In the genomic region with DNA sequence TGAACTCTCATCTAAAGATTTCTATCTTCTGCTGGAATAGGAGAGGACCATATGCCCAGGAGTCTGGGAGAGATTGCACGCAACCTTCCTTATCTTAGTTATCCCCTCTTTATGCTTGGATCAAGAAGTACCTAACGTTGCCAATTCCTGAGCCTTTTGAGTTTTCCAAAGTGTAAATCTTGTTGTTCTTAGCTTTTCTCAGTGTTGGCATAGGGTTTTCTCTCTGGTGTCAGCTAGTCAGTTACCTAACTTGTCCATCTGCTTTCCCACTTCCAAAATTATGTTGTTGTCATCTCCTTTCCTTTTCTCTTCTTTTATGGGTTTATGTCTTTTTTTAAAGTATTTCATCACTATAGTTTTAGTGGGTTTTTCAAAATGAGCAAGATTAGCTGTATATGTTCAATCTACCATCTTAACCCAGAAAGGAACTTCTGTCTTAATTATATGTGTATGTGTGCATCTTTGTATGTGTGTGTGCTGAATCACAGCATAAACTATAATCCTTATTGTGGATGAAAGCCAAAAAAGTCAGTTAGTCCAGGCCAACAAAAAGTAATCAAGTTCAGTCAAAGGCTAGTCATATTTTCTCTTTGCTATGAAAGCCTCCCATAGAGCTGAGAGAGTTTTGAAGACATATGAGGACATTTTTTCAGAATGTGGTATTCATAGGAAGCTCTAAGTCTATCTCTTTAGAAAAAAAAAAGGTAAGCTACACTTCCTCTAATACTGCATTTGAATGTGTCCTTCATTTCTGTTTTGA, we compare ENCODE assay signal across 24 cellular contexts.
DNase-seq lines count a peak whose midpoint lies in the region; ATAC-seq and TF ChIP-seq lines count a peak whose summit lies in the region.
"Had no signal": no experiment of that assay in that cellular context is flagged by ENCODE, and none has a peak within 500 bp of the region (broad histone marks: within the 10 kb centered on the region; RNA-seq: fewer than 3 reads in every experiment).

No MANE protein-coding gene starts in this region.

- no peak overlapping the region for H3K4me3 ChIP-seq in OCI-LY7 (ENCODE audit: low read depth, low read length, poor library complexity, severe bottlenecking)
- H3K4me3 ChIP-seq: ascending aorta, coronary artery, neural progenitor cell had no signal

- no peak for DNase-seq in activated T-cell treated with anti-CD3 and anti-CD28 coated beads, Interleukin-2, amount 50 U/mL, for 72 hours
- no peak for DNase-seq in activated T-cell treated with anti-CD3 and anti-CD28 coated beads for 4 hours
- DNase-seq in RWPE1 (ENCODE audit: low spot score) = peak; percentile 19
- DNase-seq in fibroblast of gingiva (ENCODE audit: low read depth) = peak; percentile 3
- DNase-seq in stromal cell of bone marrow (ENCODE audit: low read depth) = peak; percentile 50
- no peak for DNase-seq in OCI-LY7 (ENCODE audit: low spot score)
- DNase-seq: 8988T; activated CD8-positive, alpha-beta memory T cell treated with anti-CD3 and anti-CD28 coated beads, Interleukin-2, amount 50 U/mL, for 48 hours; DMS 273 treated with DMSO at 0.1 percent for 48 hours; GF-D8; midbrain; NCI-H1092 treated with DMSO at 0.1 percent for 48 hours; NCI-H2107; NCI-H526; SHP77; stimulated activated CD4-positive, alpha-beta T cell treated with anti-CD3 and anti-CD28 coated beads, Interleukin-12 subunit alpha, Interleukin-12 subunit beta, amount 100 ng/mL, for 4 hours; stimulated activated CD8-positive, alpha-beta memory T cell treated with anti-CD3 and anti-CD28 coated beads, Interleukin-4, amount 100 ng/mL, for 48 hours had no signal

- no peak for TF ChIP-seq CTCF in RWPE1 (conservative IDR thresholded peaks at IDR 0.05; ENCODE audit: low read depth)
- TF ChIP-seq CTCF in OCI-LY7 (conservative IDR thresholded peaks at IDR 0.05; ENCODE audit: low read length) = no peak

- no peaks in the 10 kb centered on the region for H3K9me3 ChIP-seq in OCI-LY7 (ENCODE audit: low read length)
- H3K9me3 ChIP-seq: ascending aorta had no signal

- H3K79me2 ChIP-seq in OCI-LY7 (ENCODE audit: insufficient read depth, low read depth, low read length) = no peaks in the 10 kb centered on the region

- ATAC-seq in activated T-cell treated with anti-CD3 and anti-CD28 coated beads, Interleukin-2, amount 50 U/mL, for 72 hours (replicated peaks in 1 of 2) = no peak
- ATAC-seq in HG02970 (IDR thresholded peaks at IDR 0.05; ENCODE audit: low FRiP score, unreplicated experiment) (no peak), GM18517 (IDR thresholded peaks at IDR 0.05; ENCODE audit: unreplicated experiment) (no peak)

- POLR2A ChIA-PET in RWPE1 (lab: Yijun Ruan, JAX; ENCODE audit: low non-redundant PET) = no interaction called here
- POLR2A ChIA-PET in OCI-LY7 (lab: Charles Lee) = interaction anchor here (0.7 to 2.3 kb wide), 4 partner anchors 9 to 228 kb away, joined by 3 to 9 read pairs (median 3); no protein-coding TSS in a partner anchor

- CTCF ChIA-PET in RWPE1 (lab: Yijun Ruan, JAX) = interaction anchor here (0.6 to 0.8 kb wide), 3 partner anchors 66 to 701 kb away, joined by 3 to 4 read pairs (median 3); no protein-coding TSS in a partner anchor
- CTCF ChIA-PET in OCI-LY7 (lab: Charles Lee; ENCODE audit: unreplicated experiment) = no interaction called here

- peaks cover 0 to 7% of the 10 kb centered on the region in 2 donors for H3K36me3 Mint-ChIP-seq in activated T-cell treated with anti-CD3 and anti-CD28 coated beads, Interleukin-2, amount 50 U/mL, for 72 hours (ENCODE audit: insufficient read depth in 2 of 2)
- H3K36me3 Mint-ChIP-seq: neural progenitor cell had no signal

- no peak overlapping the region for H3K4me2 ChIP-seq in OCI-LY7 (ENCODE audit: low read length)
- H3K4me2 ChIP-seq: neural progenitor cell had no signal

- peaks cover 0 to 2% of the 10 kb centered on the region in 2 donors for H3K9me3 Mint-ChIP-seq in activated T-cell treated with anti-CD3 and anti-CD28 coated beads, Interleukin-2, amount 50 U/mL, for 72 hours

- H3K27me3 Mint-ChIP-seq in activated T-cell treated with anti-CD3 and anti-CD28 coated beads, Interleukin-2, amount 50 U/mL, for 72 hours (ENCODE audit: low read depth) = no peaks in the 10 kb centered on the region

- H3K4me1 ChIP-seq in OCI-LY7 (ENCODE audit: insufficient read depth, low read length, poor library complexity, severe bottlenecking) = no peaks in the 10 kb centered on the region
- H3K4me1 ChIP-seq: ascending aorta, neural progenitor cell had no signal

- no peaks in the 10 kb centered on the region for H4K20me1 ChIP-seq in OCI-LY7 (ENCODE audit: insufficient read depth, low read length)

- H3K27ac ChIP-seq in RWPE1 (no peak overlapping the region), OCI-LY7 (ENCODE audit: low read depth, low read length, poor library complexity, severe bottlenecking) (no peak overlapping the region)
- H3K27ac ChIP-seq: ascending aorta, C4-2B, coronary artery, neural progenitor cell, VCaP had no signal

- no peaks in the 10 kb centered on the region for H3K4me1 Mint-ChIP-seq in activated T-cell treated with anti-CD3 and anti-CD28 coated beads, Interleukin-2, amount 50 U/mL, for 72 hours (ENCODE audit: low read depth)
- H3K4me1 Mint-ChIP-seq: neural progenitor cell had no signal

- intact Hi-C loops in OCI-LY7 (cut with micrococcal nuclease; ENCODE audit: unreplicated experiment) = no loop called here

- BruUV-seq in OCI-LY7 (replicated peaks; lab: Mats Ljungman, UMichigan) = no TSS peak

- peak overlapping the region; percentile 66 for H3K27ac Mint-ChIP-seq in activated T-cell treated with anti-CD3 and anti-CD28 coated beads, Interleukin-2, amount 50 U/mL, for 72 hours
- H3K27ac Mint-ChIP-seq: neural progenitor cell had no signal

- H2AFZ ChIP-seq in OCI-LY7 (ENCODE audit: low read length) = no peak overlapping the region
- H2AFZ ChIP-seq: neural progenitor cell had no signal

- H3K36me3 ChIP-seq in OCI-LY7 (ENCODE audit: insufficient read depth, low read length) = peaks cover 5% of the 10 kb centered on the region; the same call in 1 of the 2 replicates
- H3K36me3 ChIP-seq: ascending aorta, neural progenitor cell had no signal

- no peak overlapping the region for H3K4me3 Mint-ChIP-seq in activated T-cell treated with anti-CD3 and anti-CD28 coated beads, Interleukin-2, amount 50 U/mL, for 72 hours
- H3K4me3 Mint-ChIP-seq: neural progenitor cell had no signal

- H3K9me2 ChIP-seq in OCI-LY7 (ENCODE audit: insufficient read depth, low read length) = no peaks in the 10 kb centered on the region

Comparison
In these comparisons a context has a peak if more than half of its experiments do, and no peak if none do; other contexts are left out.
1. DNase-seq: peak in RWPE1 (single experiment), fibroblast of gingiva (single experiment) and stromal cell of bone marrow (single experiment); none in activated T-cell treated with anti-CD3 and anti-CD28 coated beads, Interleukin-2, amount 50 U/mL, for 72 hours (0 of 2), activated T-cell treated with anti-CD3 and anti-CD28 coated beads for 4 hours (single experiment) and OCI-LY7 (single experiment).